Comparison of ENCODE assay signal across 29 cellular contexts in the genomic region with DNA sequence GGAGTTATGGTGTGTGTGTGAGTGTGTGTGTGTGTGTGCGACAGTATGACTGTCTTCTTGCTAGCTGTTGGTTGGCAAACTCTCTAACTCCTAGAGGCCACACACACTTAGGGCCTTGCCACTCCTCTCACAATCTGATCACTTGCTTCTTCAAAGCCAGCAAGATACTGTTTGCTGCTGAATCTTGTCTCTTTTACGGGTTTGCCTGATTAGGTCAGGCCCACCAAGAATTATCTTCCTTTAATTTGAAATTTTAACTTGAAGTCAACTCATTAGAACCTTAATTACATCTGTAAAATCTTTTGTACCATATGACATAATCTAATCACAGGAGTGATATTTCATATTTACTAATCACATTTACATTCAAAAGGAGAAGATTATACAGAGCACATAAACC.
"Had no signal": no experiment of that assay in that cellular context is flagged by ENCODE, and none has a peak within 500 bp of the region (broad histone marks: within the 10 kb centered on the region; RNA-seq: fewer than 3 reads in every experiment).

No MANE protein-coding gene starts in this region.

- ATAC-seq: effector memory CD8-positive, alpha-beta T cell; esophagus mucosa; foreskin keratinocyte; gastrocnemius medialis; gastroesophageal sphincter; heart left ventricle; heart right ventricle had no signal

- H3K27me3 Mint-ChIP-seq: effector memory CD8-positive, alpha-beta T cell had no signal

- FAIRE-seq: colon, endometrium, endothelial cell of umbilical vein, frontal cortex had no signal

- DNase-seq: colonic mucosa; cortex of kidney; dermis blood vessel endothelial cell; dorsolateral prefrontal cortex; effector CD4-positive, alpha-beta T cell; effector CD8-positive, alpha-beta T cell; effector memory CD4-positive, alpha-beta T cell; effector memory CD8-positive, alpha-beta T cell; endodermal cell; erythroblast; esophagus squamous epithelium; foreskin fibroblast; foreskin keratinocyte; foreskin melanocyte; gastrocnemius medialis; glutamatergic neuron; head of caudate nucleus; heart left ventricle; heart right ventricle had no signal

- H3K4me3 Mint-ChIP-seq: dendritic cell treated with granulocyte-macrophage colony-stimulating factor and Interleukin-4, amounts not matched to agents 40 ng/mL and 50 ng/mL, for 4 days; effector memory CD8-positive, alpha-beta T cell; endodermal cell had no signal

- H3K4me1 ChIP-seq: colonic mucosa, esophagus muscularis mucosa, esophagus squamous epithelium, foreskin keratinocyte, gastrocnemius medialis, gastroesophageal sphincter, heart left ventricle, heart right ventricle had no signal

- H3K36me3 ChIP-seq: colonic mucosa, esophagus muscularis mucosa, esophagus squamous epithelium, gastrocnemius medialis, gastroesophageal sphincter, heart left ventricle, heart right ventricle had no signal

- H3K4me1 Mint-ChIP-seq: endodermal cell had no signal

- H3K9me3 Mint-ChIP-seq: endodermal cell had no signal

- H3K9me3 ChIP-seq: colonic mucosa, esophagus muscularis mucosa, esophagus squamous epithelium, gastrocnemius medialis, gastroesophageal sphincter, heart left ventricle, heart right ventricle had no signal

- H3K4me3 ChIP-seq: colonic mucosa, coronary artery, dorsolateral prefrontal cortex, esophagus muscularis mucosa, esophagus squamous epithelium, gastrocnemius medialis, gastroesophageal sphincter, heart left ventricle, heart right ventricle had no signal

- H3K27ac ChIP-seq: colonic mucosa, coronary artery, dorsolateral prefrontal cortex, epithelial cell of prostate, esophagus muscularis mucosa, esophagus squamous epithelium, foreskin keratinocyte, gastrocnemius medialis, gastroesophageal sphincter, heart left ventricle, heart right ventricle had no signal

- H3K27me3 ChIP-seq: colonic mucosa, esophagus muscularis mucosa, foreskin keratinocyte, gastrocnemius medialis, gastroesophageal sphincter, heart left ventricle had no signal

- H3K27ac Mint-ChIP-seq: dendritic cell treated with granulocyte-macrophage colony-stimulating factor and Interleukin-4, amounts not matched to agents 40 ng/mL and 50 ng/mL, for 4 days; effector memory CD8-positive, alpha-beta T cell; endodermal cell had no signal
